29 cellular contexts compared by ENCODE assay signal in the genomic region with DNA sequence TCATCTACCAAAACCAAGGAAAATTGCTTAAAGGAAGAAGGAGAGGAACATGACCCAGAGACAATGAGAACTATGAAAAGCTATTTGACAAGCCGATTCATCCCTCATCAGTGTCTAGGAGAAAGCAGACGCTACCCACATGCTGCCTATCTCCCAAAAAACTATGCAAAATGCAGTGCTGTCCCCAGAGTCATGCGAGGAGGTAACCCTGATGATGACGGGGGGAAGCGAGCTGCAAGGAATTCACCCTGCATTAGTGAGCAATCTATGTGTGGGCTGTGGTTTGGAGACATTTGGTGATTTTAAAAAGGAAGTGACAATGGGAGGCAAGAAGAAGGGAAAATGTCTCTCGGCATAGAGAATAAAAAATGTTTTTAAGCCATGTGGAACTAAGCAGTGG.
A peak's percentile ranks its signal among the peaks of the same experiment; 100 is the strongest.
DNase-seq lines count a peak whose midpoint lies in the region; ATAC-seq and TF ChIP-seq lines count a peak whose summit lies in the region.
"Had no signal": no experiment of that assay in that cellular context is flagged by ENCODE, and none has a peak within 500 bp of the region (broad histone marks: within the 10 kb centered on the region; RNA-seq: fewer than 3 reads in every experiment).

No MANE protein-coding gene starts in this region.

- TF ChIP-seq CTCF in GM12865 (IDR thresholded peaks at IDR 0.05; ENCODE audit: insufficient read depth, low read depth, low read length, missing control alignments) (no peak), endodermal cell (conservative IDR thresholded peaks at IDR 0.05) (no peak), smooth muscle cell (IDR thresholded peaks at IDR 0.05; ENCODE audit: borderline replicate concordance, insufficient read depth, poor library complexity, severe bottlenecking) (no peak)

- no peaks in the 10 kb centered on the region for H3K4me1 Mint-ChIP-seq in endodermal cell
- H3K4me1 Mint-ChIP-seq: H9; stimulated activated effector memory CD8-positive, alpha-beta T cell treated with anti-CD3 and anti-CD28 coated beads, Interleukin-12 subunit alpha, Interleukin-12 subunit beta, amount 100 ng/mL, for 72 hours had no signal

- no peaks in the 10 kb centered on the region for H3K9me3 Mint-ChIP-seq in endodermal cell

- no peaks in the 10 kb centered on the region for H3K79me2 ChIP-seq in Karpas-422 (ENCODE audit: low read length)
- H3K79me2 ChIP-seq in smooth muscle cell (ENCODE audit: low read depth), result no peaks in the 10 kb centered on the region

- no peaks in the 10 kb centered on the region for H3K9me2 ChIP-seq in Karpas-422 (replicated peaks; ENCODE audit: insufficient read depth, low read length)

- H3K27ac ChIP-seq in Karpas-422 (ENCODE audit: low read length), result no peak overlapping the region
- no peak overlapping the region for H3K27ac ChIP-seq in endodermal cell (ENCODE audit: low read depth, low read length)
- peak overlapping the region; percentile 80 for H3K27ac ChIP-seq in smooth muscle cell (ENCODE audit: low read depth)
- H3K27ac ChIP-seq: adrenal gland, C4-2B, foreskin keratinocyte, SJCRH30, spleen, suprapubic skin had no signal

- ATAC-seq in GM18873 (IDR thresholded peaks at IDR 0.05; ENCODE audit: low FRiP score, unreplicated experiment), result no peak
- ATAC-seq: foreskin keratinocyte; HepG2; Panc1; stimulated activated effector memory CD8-positive, alpha-beta T cell treated with anti-CD3 and anti-CD28 coated beads, Interleukin-12 subunit alpha, Interleukin-12 subunit beta, amount 100 ng/mL, for 72 hours had no signal

- no peaks in the 10 kb centered on the region for H3K36me3 Mint-ChIP-seq in endodermal cell (ENCODE audit: low read depth)
- H3K36me3 Mint-ChIP-seq: stimulated activated effector memory CD8-positive, alpha-beta T cell treated with anti-CD3 and anti-CD28 coated beads, Interleukin-12 subunit alpha, Interleukin-12 subunit beta, amount 100 ng/mL, for 72 hours had no signal

- H3K27me3 ChIP-seq in Karpas-422 (ENCODE audit: low read length), result no peaks in the 10 kb centered on the region
- no peaks in the 10 kb centered on the region for H3K27me3 ChIP-seq in endodermal cell (ENCODE audit: control insufficient read depth, insufficient read depth, low read length, poor library complexity, severe bottlenecking)
- H3K27me3 ChIP-seq in smooth muscle cell (ENCODE audit: low read depth), result no peaks in the 10 kb centered on the region
- H3K27me3 ChIP-seq: adrenal gland, foreskin keratinocyte, SJCRH30, spleen, suprapubic skin had no signal

- H3K27me3 Mint-ChIP-seq in endodermal cell (ENCODE audit: insufficient read depth), result no peaks in the 10 kb centered on the region

- H3K4me2 ChIP-seq in Karpas-422 (ENCODE audit: low read depth, low read length, poor library complexity, severe bottlenecking) (peak overlapping the region; percentile 55), smooth muscle cell (peak overlapping the region; percentile 74)

- H3K4me1 ChIP-seq in Karpas-422 (ENCODE audit: low read length) (peaks cover 17% of the 10 kb centered on the region), endodermal cell (ENCODE audit: control insufficient read depth, insufficient read depth, low read length) (no peaks in the 10 kb centered on the region), smooth muscle cell (ENCODE audit: low read depth) (peaks cover 12% of the 10 kb centered on the region)
- H3K4me1 ChIP-seq: adrenal gland, foreskin keratinocyte, SJCRH30, spleen, suprapubic skin had no signal

- no peak overlapping the region for H3K4me3 Mint-ChIP-seq in endodermal cell
- H3K4me3 Mint-ChIP-seq: H9; stimulated activated effector memory CD8-positive, alpha-beta T cell treated with anti-CD3 and anti-CD28 coated beads, Interleukin-12 subunit alpha, Interleukin-12 subunit beta, amount 100 ng/mL, for 72 hours had no signal

- H3K9ac ChIP-seq in Karpas-422 (ENCODE audit: low read length), result peak overlapping the region; percentile 20
- H3K9ac ChIP-seq in endodermal cell (ENCODE audit: extremely low read depth, low read length, poor library complexity, severe bottlenecking), result no peak overlapping the region
- H3K9ac ChIP-seq in smooth muscle cell (ENCODE audit: low read depth), result no peak overlapping the region

- WGBS in endodermal cell (ENCODE audit: insufficient coverage in 1 of 2, insufficient read length in 1 of 2), 2 experiments, result 62 to 78% methylated on average over 5 to 6 of the region's 6 CpGs
- WGBS in smooth muscle cell (ENCODE audit: low lambda C conversion rate), result 23% methylated on average over 6 of the region's 6 CpGs

- H3K36me3 ChIP-seq in Karpas-422 (ENCODE audit: insufficient read depth, low read length) (no peaks in the 10 kb centered on the region), endodermal cell (ENCODE audit: control insufficient read depth, insufficient read depth, low read length) (no peaks in the 10 kb centered on the region), smooth muscle cell (ENCODE audit: low read depth) (no peaks in the 10 kb centered on the region)
- H3K36me3 ChIP-seq: adrenal gland, SJCRH30, spleen, suprapubic skin had no signal

- DNase-seq in GM12865 (ENCODE audit: low read depth) (peak; percentile 46), Karpas-422 (peak; percentile 75), endodermal cell (no peak), smooth muscle cell (lab: John Stamatoyannopoulos, UW; ENCODE audit: unreplicated experiment) (no peak), CD1c-positive myeloid dendritic cell (ENCODE audit: extremely low spot score) (no peak), NCI-H526 treated with DMSO at 0.1 percent for 48 hours (lab: John Stamatoyannopoulos, UW) (no peak)
- DNase-seq: activated CD4-positive, CD25-positive, alpha-beta regulatory T cell treated with anti-CD3 and anti-CD28 coated beads, Interleukin-2, amount 50 U/mL, for 72 hours; activated gamma-delta T cell treated with Interleukin-2 at 50 U/mL for 16 hours; activated T-cell treated with anti-CD3 and anti-CD28 coated beads, Interleukin-2, amount 50 U/mL, for 1 hour; adrenal gland; Calu3; effector CD8-positive, alpha-beta T cell; erythroblast; foreskin keratinocyte; H9; mesenchymal stem cell; NCI-H1105 treated with DMSO at 0.1 percent for 48 hours; NCI-H510A; NK-92 treated with Interleukin-12 subunit alpha and Interleukin-12 subunit beta, amount 100 ng/mL, for 24 hours; spleen; stimulated activated CD4-positive, alpha-beta T cell treated with anti-CD3 and anti-CD28 coated beads, Interleukin-2, amount 100 ng/mL, for 48 hours; T-helper 1 cell had no signal

- H2AFZ ChIP-seq in Karpas-422 (ENCODE audit: low read length), result peak overlapping the region; percentile 95
- peak overlapping the region; percentile 14 for H2AFZ ChIP-seq in smooth muscle cell (ENCODE audit: low read depth)

- no peaks in the 10 kb centered on the region for H4K20me1 ChIP-seq in Karpas-422 (ENCODE audit: insufficient read depth, low read depth, low read length)
- H4K20me1 ChIP-seq in smooth muscle cell (ENCODE audit: low read depth), result no peaks in the 10 kb centered on the region

- H3K9me3 ChIP-seq in Karpas-422 (ENCODE audit: low read length) (no peaks in the 10 kb centered on the region), endodermal cell (ENCODE audit: control insufficient read depth, low read length) (no peaks in the 10 kb centered on the region), smooth muscle cell (replicated peaks; ENCODE audit: low read depth) (no peaks in the 10 kb centered on the region)
- H3K9me3 ChIP-seq: adrenal gland, SJCRH30, suprapubic skin had no signal

- H3K27ac Mint-ChIP-seq in endodermal cell, result peak overlapping the region; percentile 56
- H3K27ac Mint-ChIP-seq: stimulated activated effector memory CD8-positive, alpha-beta T cell treated with anti-CD3 and anti-CD28 coated beads, Interleukin-12 subunit alpha, Interleukin-12 subunit beta, amount 100 ng/mL, for 72 hours had no signal

- peaks cover 5% of the 10 kb centered on the region for H3F3A ChIP-seq in smooth muscle cell (ENCODE audit: low read depth)

- no peak overlapping the region for H3K4me3 ChIP-seq in GM12865 (ENCODE audit: low read depth, low read length)
- peak overlapping the region; percentile 38 for H3K4me3 ChIP-seq in Karpas-422 (ENCODE audit: low read length)
- H3K4me3 ChIP-seq in endodermal cell (ENCODE audit: low read length), result no peak overlapping the region
- no peak overlapping the region for H3K4me3 ChIP-seq in smooth muscle cell
- H3K4me3 ChIP-seq: adrenal gland, SJCRH30, spleen, suprapubic skin had no signal

Comparison
In these comparisons a context has a peak if more than half of its experiments do, and no peak if none do; other contexts are left out.
1. DNase-seq: peak in GM12865 (single experiment) and Karpas-422 (single experiment); none in endodermal cell (single experiment), smooth muscle cell (single experiment), CD1c-positive myeloid dendritic cell (single experiment) and NCI-H526 treated with DMSO at 0.1 percent for 48 hours (single experiment).